ENCODE assay signal across 9 cellular contexts in the genomic region with DNA sequence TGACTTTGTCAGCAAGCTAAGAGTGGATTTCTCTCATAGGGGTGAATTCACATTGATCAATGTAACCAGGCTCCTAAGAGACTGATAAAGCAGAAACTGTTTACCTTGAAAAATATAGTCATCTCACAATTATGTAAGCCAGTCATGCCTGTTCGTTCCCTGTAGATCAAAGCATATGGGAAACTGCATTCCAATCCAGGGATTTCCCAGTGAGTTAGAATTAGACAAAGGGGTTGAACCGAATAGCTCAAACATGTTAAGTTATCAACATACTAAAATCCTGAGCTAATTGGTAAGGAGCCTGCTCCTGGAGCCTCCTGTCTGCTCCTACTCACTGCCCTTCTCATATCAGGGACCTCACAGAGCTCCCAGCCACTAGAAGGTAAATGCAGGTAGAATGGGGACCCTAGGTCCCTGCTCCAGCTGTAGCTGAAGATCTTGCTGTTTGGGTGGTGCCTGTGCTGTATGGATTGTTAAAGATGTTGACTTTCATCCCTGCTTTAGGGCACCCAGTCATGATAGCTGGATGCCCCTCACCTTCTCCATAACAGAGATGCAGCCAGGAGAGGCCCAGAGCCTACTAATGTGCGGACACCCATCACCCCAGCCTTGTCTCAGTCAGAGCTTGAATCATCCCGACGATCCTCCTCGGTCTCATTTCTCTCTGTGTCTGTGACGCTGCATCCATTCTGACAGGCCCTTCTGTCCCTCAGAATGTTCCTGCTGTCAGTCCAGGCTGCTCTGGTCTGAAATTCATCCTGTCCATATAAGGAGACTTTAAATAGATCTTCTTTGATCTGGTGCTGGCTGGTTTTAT.
A peak's percentile ranks its signal among the peaks of the same experiment; 100 is the strongest.
DNase-seq lines count a peak whose midpoint lies in the region; ATAC-seq and TF ChIP-seq lines count a peak whose summit lies in the region.
"Had no signal": no experiment of that assay in that cellular context is flagged by ENCODE, and none has a peak within 500 bp of the region (broad histone marks: within the 10 kb centered on the region; RNA-seq: fewer than 3 reads in every experiment).

No MANE protein-coding gene starts in this region.

- H3K36me3 ChIP-seq in hepatocyte (replicated peaks; ENCODE audit: insufficient read depth, low read depth) (no peaks in the 10 kb centered on the region), mucosa of descending colon (ENCODE audit: low read depth) (no peaks in the 10 kb centered on the region)
- H3K36me3 ChIP-seq: lower lobe of right lung had no signal

- no peak overlapping the region for H3K4me3 ChIP-seq in hepatocyte
- H3K4me3 ChIP-seq in mucosa of descending colon, result no peak overlapping the region
- H3K4me3 ChIP-seq: lower lobe of right lung had no signal

- H3K4me2 ChIP-seq in hepatocyte, result no peak overlapping the region

- H3K4me1 ChIP-seq in hepatocyte (ENCODE audit: insufficient read depth), result peaks cover 25% of the 10 kb centered on the region
- no peaks in the 10 kb centered on the region for H3K4me1 ChIP-seq in mucosa of descending colon (ENCODE audit: low read depth)

- no peaks in the 10 kb centered on the region for H3K27me3 ChIP-seq in hepatocyte

- H2AFZ ChIP-seq in hepatocyte, result no peak overlapping the region

- TF ChIP-seq CTCF in hepatocyte (IDR thresholded peaks at IDR 0.05; ENCODE audit: poor library complexity), result no peak
- no peak for TF ChIP-seq CTCF in mucosa of descending colon (IDR thresholded peaks at IDR 0.05)

- peaks cover 0 to 10% of the 10 kb centered on the region in 2 donors for H3K9me3 Mint-ChIP-seq in activated naive CD4-positive, alpha-beta T cell treated with anti-CD3 and anti-CD28 coated beads, Interleukin-2, amount 50 U/mL, for 72 hours

- ATAC-seq in activated naive CD4-positive, alpha-beta T cell treated with anti-CD3 and anti-CD28 coated beads, Interleukin-2, amount 50 U/mL, for 72 hours, result peak; percentile 15 to 28
- ATAC-seq in mucosa of descending colon, result no peak
- no peak for ATAC-seq in GM18868 (IDR thresholded peaks at IDR 0.05; ENCODE audit: unreplicated experiment)
- ATAC-seq in left ventricle myocardium superior, result no peak
- ATAC-seq: lower lobe of right lung had no signal

- intact Hi-C loops in mucosa of descending colon (cut with DNase I, micrococcal nuclease), result no loop called here
- intact Hi-C loops in left ventricle myocardium superior (cut with micrococcal nuclease), result loop anchor here (10.0 kb wide), 1 partner anchor 272 kb away; no protein-coding TSS in a partner anchor

- H3K27ac Mint-ChIP-seq in activated naive CD4-positive, alpha-beta T cell treated with anti-CD3 and anti-CD28 coated beads, Interleukin-2, amount 50 U/mL, for 72 hours, result peak overlapping the region; percentile 83 to 92

- no peaks in the 10 kb centered on the region for H3K9me3 ChIP-seq in hepatocyte (ENCODE audit: low read depth)
- H3K9me3 ChIP-seq in mucosa of descending colon, result no peaks in the 10 kb centered on the region
- H3K9me3 ChIP-seq: lower lobe of right lung had no signal

- peaks cover 16 to 30% of the 10 kb centered on the region in 2 donors for H3K36me3 Mint-ChIP-seq in activated naive CD4-positive, alpha-beta T cell treated with anti-CD3 and anti-CD28 coated beads, Interleukin-2, amount 50 U/mL, for 72 hours

- peak overlapping the region; percentile 79 for H3K27ac ChIP-seq in hepatocyte
- H3K27ac ChIP-seq: lower lobe of right lung had no signal

- no peaks in the 10 kb centered on the region for H3K79me2 ChIP-seq in hepatocyte

- 58% methylated on average over 7 of the region's 7 CpGs for WGBS in hepatocyte (ENCODE audit: low lambda C conversion rate, missing lambda C conversion rate)

- peak; percentile 20 for DNase-seq in 8988T
- DNase-seq in GM03348 (ENCODE audit: low spot score), result peak; percentile 24
- DNase-seq in activated naive CD4-positive, alpha-beta T cell treated with anti-CD3 and anti-CD28 coated beads, Interleukin-2, amount 50 U/mL, for 72 hours (ENCODE audit: low spot score in 2 of 2), result no peak
- no peak for DNase-seq in hepatocyte (ENCODE audit: low spot score)
- DNase-seq in mucosa of descending colon, result no peak
- DNase-seq in KG1 (lab: John Stamatoyannopoulos, UW), result no peak
- DNase-seq in left ventricle myocardium superior, result no peak
- DNase-seq: lower lobe of right lung had no signal

- no peaks in the 10 kb centered on the region for H3K9me2 ChIP-seq in hepatocyte (replicated peaks; ENCODE audit: insufficient read depth)

- H4K20me1 ChIP-seq in hepatocyte (ENCODE audit: insufficient read depth, poor library complexity, severe bottlenecking), result no peaks in the 10 kb centered on the region

Comparison
In these comparisons a context has a peak if more than half of its experiments do, and no peak if none do; other contexts are left out.
1. DNase-seq: peak in 8988T (single experiment) and GM03348 (single experiment); none in activated naive CD4-positive, alpha-beta T cell treated with anti-CD3 and anti-CD28 coated beads, Interleukin-2, amount 50 U/mL, for 72 hours (0 of 2), hepatocyte (single experiment), mucosa of descending colon (0 of 3), KG1 (single experiment) and left ventricle myocardium superior (single experiment).
2. ATAC-seq: peak in activated naive CD4-positive, alpha-beta T cell treated with anti-CD3 and anti-CD28 coated beads, Interleukin-2, amount 50 U/mL, for 72 hours (2 of 2); none in mucosa of descending colon (single experiment), GM18868 (single experiment) and left ventricle myocardium superior (single experiment).